In the genomic region with DNA sequence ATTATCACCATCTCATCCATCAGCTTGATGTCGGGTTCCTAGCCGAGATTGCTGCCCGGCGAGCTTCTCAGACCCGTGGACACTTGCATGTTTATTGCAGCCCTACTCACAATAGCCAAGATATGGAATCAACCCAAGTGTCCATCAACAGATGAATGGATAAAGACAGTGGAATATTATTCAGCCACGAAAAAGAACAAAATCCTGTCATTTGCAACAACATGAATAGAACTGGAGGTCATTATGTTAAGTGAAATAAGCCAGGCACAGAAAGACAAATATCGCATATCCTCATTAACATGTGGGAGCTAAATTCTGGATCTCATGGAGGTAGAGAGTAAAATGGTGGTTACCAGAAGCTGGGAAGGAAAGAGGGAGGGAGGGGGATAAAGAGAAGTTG, we compare ENCODE assay signal across 8 cellular contexts.
"Had no signal": no experiment of that assay in that cellular context is flagged by ENCODE, and none has a peak within 500 bp of the region (broad histone marks: within the 10 kb centered on the region; RNA-seq: fewer than 3 reads in every experiment).

No MANE protein-coding gene starts in this region.

- H3K4me3 ChIP-seq: GM12878 had no signal

- DNase-seq: GDM1, GF-D8 had no signal

- ATAC-seq: GM12878 had no signal

- FAIRE-seq: G401.6, GM12878, GM12891, GM12892, GM18507, GM19239 had no signal
